Comparison of ENCODE assay signal across 15 cellular contexts in the genomic region with DNA sequence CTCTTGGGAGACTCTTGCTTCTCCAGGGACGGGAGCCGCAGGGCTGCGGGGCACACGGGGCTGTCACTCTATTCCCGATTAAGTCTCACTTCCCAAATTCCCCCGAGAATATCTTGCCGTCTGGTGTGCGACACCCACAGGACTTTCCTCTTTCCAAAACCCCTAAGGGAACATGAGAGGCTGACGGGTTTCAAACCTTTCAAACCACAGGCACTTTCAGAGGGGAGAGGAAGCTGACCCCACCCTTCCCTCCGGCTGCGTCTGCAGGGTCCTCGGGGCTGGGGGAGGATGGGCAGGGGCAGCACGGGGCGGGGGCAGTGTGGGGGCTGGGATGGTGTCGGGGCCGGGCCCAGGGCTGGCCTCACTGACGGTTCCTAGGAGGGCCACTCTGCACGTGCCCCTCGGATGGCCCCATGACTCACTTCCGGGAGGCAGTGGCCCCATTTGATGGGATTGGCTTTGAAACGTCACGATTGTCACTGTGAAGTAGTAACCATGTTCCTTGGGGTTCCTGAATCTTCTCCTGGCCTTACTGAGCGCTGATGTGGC. TPM values are rescaled to one million over a fixed set of nuclear protein-coding genes. Genes with fewer than 3 reads are reported as not detected.
A peak's percentile ranks its signal among the peaks of the same experiment; 100 is the strongest.
DNase-seq lines count a peak whose midpoint lies in the region; ATAC-seq and TF ChIP-seq lines count a peak whose summit lies in the region.
"Had no signal": no experiment of that assay in that cellular context is flagged by ENCODE, and none has a peak within 500 bp of the region (broad histone marks: within the 10 kb centered on the region; RNA-seq: fewer than 3 reads in every experiment).

No MANE protein-coding gene starts in this region.

- no peaks in the 10 kb centered on the region for H4K20me1 ChIP-seq in HCT116 (ENCODE audit: insufficient read depth)

- peaks cover 10% of the 10 kb centered on the region for H3K27me3 Mint-ChIP-seq in CD4-positive, CD25-positive, alpha-beta regulatory T cell
- H3K27me3 Mint-ChIP-seq in effector memory CD8-positive, alpha-beta T cell, result peaks cover 0 to 22% of the 10 kb centered on the region in 2 donors

- CTCF ChIA-PET in HCT116 (lab: Charles Lee), result no interaction called here

- no peaks in the 10 kb centered on the region for H3K79me2 ChIP-seq in HCT116 (ENCODE audit: insufficient read depth, low read length)

- BruUV-seq in HCT116 (replicated peaks; lab: Mats Ljungman, UMichigan), result no TSS peak

- no peaks in the 10 kb centered on the region for H3K36me3 Mint-ChIP-seq in CD4-positive, CD25-positive, alpha-beta regulatory T cell
- no peaks in the 10 kb centered on the region for H3K36me3 Mint-ChIP-seq in effector memory CD8-positive, alpha-beta T cell (ENCODE audit: insufficient read depth)

- intact Hi-C loops in HCT116 (cut with micrococcal nuclease), result no loop called here
- intact Hi-C loops in cardiac septum (cut with DNase I), result no loop called here

- TF ChIP-seq CTCF in HCT116 (IDR thresholded peaks at IDR 0.05 in 2 of 3, conservative IDR thresholded peaks at IDR 0.05 in 1 of 3; ENCODE audit: borderline replicate concordance in 1 of 3, insufficient read depth in 1 of 3, low read depth in 2 of 3, low read length in 2 of 3), result no peak

- ATAC-seq in CD4-positive, CD25-positive, alpha-beta regulatory T cell (ENCODE audit: low read depth in 2 of 2), result peak in 1 of 2 donors; percentile 29
- ATAC-seq in HCT116, result peak; percentile 27
- ATAC-seq in effector memory CD8-positive, alpha-beta T cell (replicated peaks), result peak; percentile 27
- ATAC-seq: gastrocnemius medialis had no signal

- no peaks in the 10 kb centered on the region for H3K9me2 ChIP-seq in HCT116 (ENCODE audit: insufficient read depth)

- no peaks in the 10 kb centered on the region for H3K9me3 ChIP-seq in CD4-positive, CD25-positive, alpha-beta regulatory T cell (ENCODE audit: control insufficient read depth in 2 of 2, low read length in 2 of 2)
- no peaks in the 10 kb centered on the region for H3K9me3 ChIP-seq in HCT116 (ENCODE audit: control insufficient read depth in 1 of 2, insufficient read depth in 1 of 2, low read depth in 1 of 2, low read length in 2 of 2)
- H3K9me3 ChIP-seq: gastrocnemius medialis, upper lobe of left lung had no signal

- no peak overlapping the region for H3K4me3 Mint-ChIP-seq in CD4-positive, CD25-positive, alpha-beta regulatory T cell
- H3K4me3 Mint-ChIP-seq in effector memory CD8-positive, alpha-beta T cell, result peak overlapping the region in 1 of 2 donors; percentile 29

- H3K4me3 ChIP-seq in CD4-positive, CD25-positive, alpha-beta regulatory T cell (ENCODE audit: low read depth, low read length), result no peak overlapping the region
- no peak overlapping the region for H3K4me3 ChIP-seq in HCT116 (replicated peaks in 1 of 2; ENCODE audit: low read depth in 1 of 2, low read length in 2 of 2)
- H3K4me3 ChIP-seq: gastrocnemius medialis, smooth muscle cell, upper lobe of left lung had no signal

- H3K9me3 Mint-ChIP-seq in CD4-positive, CD25-positive, alpha-beta regulatory T cell, result no peaks in the 10 kb centered on the region
- H3K9me3 Mint-ChIP-seq in effector memory CD8-positive, alpha-beta T cell, result no peaks in the 10 kb centered on the region

- H3K27ac ChIP-seq in CD4-positive, CD25-positive, alpha-beta regulatory T cell (ENCODE audit: insufficient read depth, low read length, poor library complexity, severe bottlenecking), result no peak overlapping the region
- H3K27ac ChIP-seq in HCT116 (ENCODE audit: low read depth, low read length), result no peak overlapping the region
- H3K27ac ChIP-seq: epithelial cell of prostate, gastrocnemius medialis, upper lobe of left lung had no signal

- H3K27ac Mint-ChIP-seq in CD4-positive, CD25-positive, alpha-beta regulatory T cell, result peak overlapping the region in 2 of 3 donors; percentile 59 to 76
- no peak overlapping the region for H3K27ac Mint-ChIP-seq in effector memory CD8-positive, alpha-beta T cell

- no peak overlapping the region for H2AFZ ChIP-seq in HCT116 (ENCODE audit: low read depth, low read length, poor library complexity, severe bottlenecking)

- H3K4me1 ChIP-seq in CD4-positive, CD25-positive, alpha-beta regulatory T cell (ENCODE audit: control insufficient read depth, insufficient read depth, low read length, poor library complexity, severe bottlenecking), result peaks cover 17% of the 10 kb centered on the region
- peaks cover 0 to 14% of the 10 kb centered on the region in 2 experiments; a peak in 3 of 4 replicates for H3K4me1 ChIP-seq in HCT116 (ENCODE audit: control insufficient read depth in 1 of 2, insufficient read depth in 2 of 2, low read length in 2 of 2)
- H3K4me1 ChIP-seq: gastrocnemius medialis had no signal

- H3K27me3 ChIP-seq in CD4-positive, CD25-positive, alpha-beta regulatory T cell (ENCODE audit: control insufficient read depth, insufficient read depth, low read length), result no peaks in the 10 kb centered on the region
- H3K27me3 ChIP-seq in HCT116 (ENCODE audit: insufficient read depth, low read length), result no peaks in the 10 kb centered on the region
- H3K27me3 ChIP-seq: upper lobe of left lung had no signal

- H3K4me1 Mint-ChIP-seq in CD4-positive, CD25-positive, alpha-beta regulatory T cell, result peaks cover 0 to 10% (median 2%) of the 10 kb centered on the region in 4 donors
- H3K4me1 Mint-ChIP-seq in effector memory CD8-positive, alpha-beta T cell (ENCODE audit: low read depth in 2 of 2), result peaks cover 0 to 3% of the 10 kb centered on the region in 2 donors

- no peak for TF ChIP-seq POLR2A in HCT116 (IDR thresholded peaks at IDR 0.05; ENCODE audit: borderline replicate concordance, extremely low read depth, insufficient read depth, insufficient read length)

- RAD21 ChIA-PET in HCT116 (lab: Charles Lee; ENCODE audit: low non-redundant PET in 1 of 2, low total read pairs in 2 of 2, uncharacterized antibody in 2 of 2, unreplicated experiment in 2 of 2), result no interaction called here

- no peak overlapping the region for H3K9ac ChIP-seq in HCT116 (ENCODE audit: low read length)

- TF ChIP-seq RAD21 in HCT116 (IDR thresholded peaks at IDR 0.05; ENCODE audit: low read depth), result no peak

- peak in 1 of 3 donors; percentile 42 for DNase-seq in CD4-positive, CD25-positive, alpha-beta regulatory T cell
- no peak for DNase-seq in HCT116 (ENCODE audit: low read depth, low spot score)
- peak; percentile 14 for DNase-seq in OCI-M1 (lab: John Stamatoyannopoulos, UW)
- no peak for DNase-seq in effector memory CD8-positive, alpha-beta T cell
- DNase-seq in NCI-H526 treated with DMSO at 0.1 percent for 48 hours (lab: John Stamatoyannopoulos, UW), result no peak
- no peak for DNase-seq in HT-29 (ENCODE audit: low spot score)
- no peak for DNase-seq in cardiac septum (ENCODE audit: low spot score)
- DNase-seq: C1 segment of cervical spinal cord; gastrocnemius medialis; NCI-H1092 treated with DMSO at 0.1 percent for 48 hours; NK-92 treated with Interleukin-12 subunit alpha and Interleukin-12 subunit beta, amount 100 ng/mL, for 24 hours; SHP77 had no signal

- H3K36me3 ChIP-seq in CD4-positive, CD25-positive, alpha-beta regulatory T cell (ENCODE audit: control insufficient read depth, insufficient read depth, low read length), result no peaks in the 10 kb centered on the region
- H3K36me3 ChIP-seq in HCT116 (ENCODE audit: control insufficient read depth in 1 of 2, insufficient read depth in 2 of 2, low read length in 2 of 2), result no peaks in the 10 kb centered on the region
- H3K36me3 ChIP-seq: gastrocnemius medialis, upper lobe of left lung had no signal

- H3K4me2 ChIP-seq in HCT116 (ENCODE audit: low read length), result 0 out of 2 replicates have a peak overlapping the region, but pooled peaks have one; percentile 19
- H3K4me2 ChIP-seq: smooth muscle cell had no signal

- POLR2A ChIA-PET in HCT116 (lab: Charles Lee), result no interaction called here

TF ChIP-seq in HCT116, 20 proteins besides CTCF, POLR2A, EP300 and RAD21:
- TF ChIP-seq FOSL1 (IDR thresholded peaks at IDR 0.05; ENCODE audit: low read depth), result no peak
- TF ChIP-seq, protein P1, sequence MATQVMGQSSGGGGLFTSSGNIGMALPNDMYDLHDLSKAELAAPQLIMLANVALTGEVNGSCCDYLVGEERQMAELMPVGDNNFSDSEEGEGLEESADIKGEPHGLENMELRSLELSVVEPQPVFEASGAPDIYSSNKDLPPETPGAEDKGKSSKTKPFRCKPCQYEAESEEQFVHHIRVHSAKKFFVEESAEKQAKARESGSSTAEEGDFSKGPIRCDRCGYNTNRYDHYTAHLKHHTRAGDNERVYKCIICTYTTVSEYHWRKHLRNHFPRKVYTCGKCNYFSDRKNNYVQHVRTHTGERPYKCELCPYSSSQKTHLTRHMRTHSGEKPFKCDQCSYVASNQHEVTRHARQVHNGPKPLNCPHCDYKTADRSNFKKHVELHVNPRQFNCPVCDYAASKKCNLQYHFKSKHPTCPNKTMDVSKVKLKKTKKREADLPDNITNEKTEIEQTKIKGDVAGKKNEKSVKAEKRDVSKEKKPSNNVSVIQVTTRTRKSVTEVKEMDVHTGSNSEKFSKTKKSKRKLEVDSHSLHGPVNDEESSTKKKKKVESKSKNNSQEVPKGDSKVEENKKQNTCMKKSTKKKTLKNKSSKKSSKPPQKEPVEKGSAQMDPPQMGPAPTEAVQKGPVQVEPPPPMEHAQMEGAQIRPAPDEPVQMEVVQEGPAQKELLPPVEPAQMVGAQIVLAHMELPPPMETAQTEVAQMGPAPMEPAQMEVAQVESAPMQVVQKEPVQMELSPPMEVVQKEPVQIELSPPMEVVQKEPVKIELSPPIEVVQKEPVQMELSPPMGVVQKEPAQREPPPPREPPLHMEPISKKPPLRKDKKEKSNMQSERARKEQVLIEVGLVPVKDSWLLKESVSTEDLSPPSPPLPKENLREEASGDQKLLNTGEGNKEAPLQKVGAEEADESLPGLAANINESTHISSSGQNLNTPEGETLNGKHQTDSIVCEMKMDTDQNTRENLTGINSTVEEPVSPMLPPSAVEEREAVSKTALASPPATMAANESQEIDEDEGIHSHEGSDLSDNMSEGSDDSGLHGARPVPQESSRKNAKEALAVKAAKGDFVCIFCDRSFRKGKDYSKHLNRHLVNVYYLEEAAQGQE (IDR thresholded peaks at IDR 0.05; ENCODE audit: low read depth), result no peak
- TF ChIP-seq ZFX (IDR thresholded peaks at IDR 0.05), result no peak
- TF ChIP-seq EGR1 (IDR thresholded peaks at IDR 0.05; ENCODE audit: low read depth), result no peak
- TF ChIP-seq POLR2AphosphoS5 (IDR thresholded peaks at IDR 0.05; ENCODE audit: low read depth, low read length), result no peak
- TF ChIP-seq SP1 (IDR thresholded peaks at IDR 0.05; ENCODE audit: low read depth), result no peak
- TF ChIP-seq EZH2phosphoT487 (IDR thresholded peaks at IDR 0.05; ENCODE audit: borderline replicate concordance), result no peak

RNA-seq across cellular contexts. Expression of a gene that starts 38.2 kb away (rescaled TPM):
- 2.0 TPM for total RNA-seq in CD4-positive, CD25-positive, alpha-beta regulatory T cell
- 1 to 10 TPM; 2.6 to 3.1 (median 2.9) TPM for polyA plus RNA-seq in CD4-positive, CD25-positive, alpha-beta regulatory T cell
- total RNA-seq in HCT116 (2021; ENCODE audit: unreplicated experiment) (1.5 TPM), cardiac septum (1.0 TPM)
- 0.85 and 1.1 TPM in 2 replicates for polyA plus RNA-seq in HCT116 (2012)
- total RNA-seq in HT-29 (2014; rRNA removed; shearing (Covaris generic)), result 11.5 and 16.0 TPM in 2 replicates

RNA-seq across cellular contexts. Expression of a gene that starts 43.0 kb away (rescaled TPM):
- 95.4 TPM for total RNA-seq in CD4-positive, CD25-positive, alpha-beta regulatory T cell
- 10 to 100 TPM; 23.3 to 52.4 (median 31.9) TPM for polyA plus RNA-seq in CD4-positive, CD25-positive, alpha-beta regulatory T cell
- total RNA-seq in HCT116 (2021; ENCODE audit: unreplicated experiment), result 52.4 TPM
- 42.8 and 48.1 TPM in 2 replicates for polyA plus RNA-seq in HCT116 (2012)
- total RNA-seq in HT-29 (2014; rRNA removed; shearing (Covaris generic)), result 65.7 and 74.3 TPM in 2 replicates
- total RNA-seq in cardiac septum, result 42.9 TPM

Comparison
In these comparisons a context has a peak if more than half of its experiments do, and no peak if none do; other contexts are left out.
1. H3K27ac Mint-ChIP-seq: peak in CD4-positive, CD25-positive, alpha-beta regulatory T cell (2 of 3); none in effector memory CD8-positive, alpha-beta T cell (0 of 2).